ENCODE assay signal across 8 cellular contexts in the genomic region with DNA sequence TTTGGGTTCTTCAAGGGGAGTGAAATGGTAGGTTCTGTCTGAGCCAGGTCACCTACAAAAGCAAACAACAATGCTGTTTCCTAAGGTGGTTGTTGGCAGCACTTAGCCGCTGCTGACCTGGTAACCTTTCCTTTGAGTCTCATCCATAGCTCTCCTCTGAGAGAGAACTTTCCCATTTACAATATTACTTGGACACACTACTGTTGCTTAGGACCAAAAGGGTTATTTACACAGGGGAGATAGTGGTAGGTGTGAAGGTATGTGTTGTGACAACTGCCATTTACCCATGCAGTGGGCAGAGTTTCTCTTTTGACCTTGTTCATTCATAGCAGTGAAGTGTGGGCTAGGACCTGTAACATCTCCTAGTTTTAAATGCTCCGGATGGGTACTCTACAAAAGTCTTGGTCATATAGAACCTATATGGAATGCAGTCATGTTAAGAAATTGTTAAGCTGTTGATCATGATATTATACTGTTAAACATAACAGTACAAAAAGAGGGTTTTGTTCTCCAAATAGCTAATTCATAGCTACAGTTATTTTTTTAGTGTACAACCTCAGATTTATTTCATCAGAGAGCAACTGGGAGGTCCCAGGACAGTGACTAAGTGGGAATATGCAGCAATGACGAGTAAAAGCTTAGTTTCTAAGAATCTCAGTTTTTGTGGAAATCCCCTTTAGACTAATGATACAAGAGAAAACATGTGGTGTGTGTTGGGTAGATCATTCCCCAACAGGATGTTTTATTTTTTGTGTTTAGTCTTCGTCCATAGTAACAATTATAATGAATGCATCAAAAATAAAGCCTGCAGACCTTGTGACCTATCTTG.
DNase-seq lines count a peak whose midpoint lies in the region; ATAC-seq and TF ChIP-seq lines count a peak whose summit lies in the region.

No MANE protein-coding gene starts in this region.

- intact Hi-C loops in dorsolateral prefrontal cortex (cut with DNase I): no loop called here

- no peak overlapping the region for H3K27ac ChIP-seq in dorsolateral prefrontal cortex

- H3K4me3 ChIP-seq in fibroblast of the aortic adventitia (ENCODE audit: low read depth, low read length) (no peak overlapping the region), dorsolateral prefrontal cortex (no peak overlapping the region)

- peak; percentile 2 for DNase-seq in M059J (ENCODE audit: low read depth)
- DNase-seq in fibroblast of the aortic adventitia (ENCODE audit: low read depth): peak; percentile 88
- peak; percentile 30 for DNase-seq in stimulated activated CD8-positive, alpha-beta memory T cell treated with anti-CD3 and anti-CD28 coated beads, Interleukin-4, amount 100 ng/mL, for 48 hours
- DNase-seq in NCI-H2171 treated with DMSO at 0.1 percent for 48 hours (lab: John Stamatoyannopoulos, UW): no peak
- no peak for DNase-seq in dorsolateral prefrontal cortex
- no peak for DNase-seq in AG08396 (ENCODE audit: low spot score)

- ATAC-seq in GM21825 (IDR thresholded peaks at IDR 0.05; ENCODE audit: unreplicated experiment): peak; percentile 77
- no peak for ATAC-seq in GM21360 (IDR thresholded peaks at IDR 0.05; ENCODE audit: unreplicated experiment)

- no peaks in the 10 kb centered on the region for H3K27me3 ChIP-seq in dorsolateral prefrontal cortex

- no peak for TF ChIP-seq CTCF in fibroblast of the aortic adventitia (IDR thresholded peaks at IDR 0.05; ENCODE audit: insufficient read depth, low read length)
- no peak for TF ChIP-seq CTCF in dorsolateral prefrontal cortex (IDR thresholded peaks at IDR 0.05 in 54 of 56, conservative IDR thresholded peaks at IDR 0.05 in 2 of 56; ENCODE audit: low read depth in 1 of 56, partially characterized antibody in 56 of 56)

Comparison
In these comparisons a context has a peak if more than half of its experiments do, and no peak if none do; other contexts are left out.
1. DNase-seq: peak in M059J (single experiment), fibroblast of the aortic adventitia (single experiment) and stimulated activated CD8-positive, alpha-beta memory T cell treated with anti-CD3 and anti-CD28 coated beads, Interleukin-4, amount 100 ng/mL, for 48 hours (single experiment); none in NCI-H2171 treated with DMSO at 0.1 percent for 48 hours (single experiment), dorsolateral prefrontal cortex (0 of 10) and AG08396 (single experiment).